Comparison of ENCODE assay signal across 9 cellular contexts in the genomic region with DNA sequence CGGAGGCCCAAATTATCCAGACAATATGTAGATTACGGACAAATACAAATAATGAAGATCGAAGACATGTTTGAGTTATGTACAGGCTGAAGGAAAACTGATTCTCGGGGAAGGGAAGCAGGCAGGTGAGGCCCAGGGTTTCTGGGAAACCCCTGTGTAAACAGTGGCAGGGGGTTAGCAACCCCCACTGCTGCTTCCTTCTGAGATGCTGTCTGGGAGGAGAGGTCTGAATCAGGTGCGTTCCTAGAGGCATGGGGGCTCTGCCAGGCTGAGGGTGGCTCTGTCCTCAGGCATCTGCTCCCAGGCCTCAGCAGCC. TPM values are rescaled to one million over a fixed set of nuclear protein-coding genes. Genes with fewer than 3 reads are reported as not detected.
DNase-seq lines count a peak whose midpoint lies in the region; ATAC-seq and TF ChIP-seq lines count a peak whose summit lies in the region.
"Had no signal": no experiment of that assay in that cellular context is flagged by ENCODE, and none has a peak within 500 bp of the region (broad histone marks: within the 10 kb centered on the region; RNA-seq: fewer than 3 reads in every experiment).

No MANE protein-coding gene starts in this region.

- peaks cover 20% of the 10 kb centered on the region; the same call in 1 of the 2 replicates for H3K4me1 ChIP-seq in HUES6 (ENCODE audit: control insufficient read depth, insufficient read depth, low read length)

- H3K4me1 Mint-ChIP-seq in dendritic cell treated with granulocyte-macrophage colony-stimulating factor and Interleukin-4, amounts not matched to agents 40 ng/mL and 50 ng/mL, for 4 days (ENCODE audit: low read depth) = peaks cover 46% of the 10 kb centered on the region
- peaks cover 11 to 16% of the 10 kb centered on the region in 2 donors for H3K4me1 Mint-ChIP-seq in natural killer cell treated with Interleukin-12 subunit alpha and Interleukin-12 subunit beta and Interleukin-15 and Interleukin-18, amount 100 ng/mL, for 72 hours (ENCODE audit: low read depth in 2 of 2)

- H3K27ac ChIP-seq in HUES6 (ENCODE audit: low read depth, low read length) = peak overlapping the region; percentile 44; the same call in 1 of the 2 replicates

- no peaks in the 10 kb centered on the region for H3K36me3 Mint-ChIP-seq in dendritic cell treated with granulocyte-macrophage colony-stimulating factor and Interleukin-4, amounts not matched to agents 40 ng/mL and 50 ng/mL, for 4 days (ENCODE audit: low read depth)
- no peaks in the 10 kb centered on the region for H3K36me3 Mint-ChIP-seq in natural killer cell treated with Interleukin-12 subunit alpha and Interleukin-12 subunit beta and Interleukin-15 and Interleukin-18, amount 100 ng/mL, for 72 hours

- peak overlapping the region; percentile 67 for H3K4me3 Mint-ChIP-seq in dendritic cell treated with granulocyte-macrophage colony-stimulating factor and Interleukin-4, amounts not matched to agents 40 ng/mL and 50 ng/mL, for 4 days
- peak overlapping the region; percentile 81 for H3K4me3 Mint-ChIP-seq in natural killer cell treated with Interleukin-12 subunit alpha and Interleukin-12 subunit beta and Interleukin-15 and Interleukin-18, amount 100 ng/mL, for 72 hours

- DNase-seq in BJ (ENCODE audit: low read depth) (no peak), LoVo (ENCODE audit: low spot score) (no peak), left colon (no peak)
- DNase-seq in natural killer cell treated with Interleukin-12 subunit alpha and Interleukin-12 subunit beta and Interleukin-15 and Interleukin-18, amount 100 ng/mL, for 72 hours (ENCODE audit: low spot score) = no peak
- no peak for DNase-seq in stimulated activated CD4-positive, alpha-beta T cell treated with anti-CD3 and anti-CD28 coated beads, Interleukin-2, amount 100 ng/mL, for 48 hours

- intact Hi-C loops in dendritic cell treated with granulocyte-macrophage colony-stimulating factor and Interleukin-4, amounts not matched to agents 40 ng/mL and 50 ng/mL, for 4 days (cut with micrococcal nuclease) = loop anchor here (10.0 kb wide), 1 partner anchor 310 kb away; no protein-coding TSS in a partner anchor
- intact Hi-C loops in left colon (cut with DNase I, micrococcal nuclease) = no loop called here

- POLR2A ChIA-PET in BJ (lab: Charles Lee) = interaction anchor here (0.6 kb wide), 1 partner anchor 888 kb away, joined by 5 read pairs; no protein-coding TSS in a partner anchor

- no peak for ATAC-seq in natural killer cell treated with Interleukin-12 subunit alpha and Interleukin-12 subunit beta and Interleukin-15 and Interleukin-18, amount 100 ng/mL, for 72 hours
- ATAC-seq in GM18519 (IDR thresholded peaks at IDR 0.05; ENCODE audit: low FRiP score, unreplicated experiment) = no peak
- no peak for ATAC-seq in left colon

- CTCF ChIA-PET in BJ (lab: Yijun Ruan, JAX) = interaction anchor here (0.5 to 3.6 kb wide), 29 partner anchors 10 to 1246 kb away, joined by 3 to 14 read pairs (median 4); no protein-coding TSS in a partner anchor

- H3K36me3 ChIP-seq in BJ (ENCODE audit: control insufficient read depth, insufficient read depth, low read length) (no peaks in the 10 kb centered on the region), HUES6 (ENCODE audit: control insufficient read depth, insufficient read depth, low read length) (no peaks in the 10 kb centered on the region)

- TF ChIP-seq CTCF in BJ (IDR thresholded peaks at IDR 0.05; ENCODE audit: insufficient read depth, low read depth, low read length) = no peak

- H3K27me3 ChIP-seq in BJ (ENCODE audit: control insufficient read depth, insufficient read depth, low read length) (no peaks in the 10 kb centered on the region; the same call in 1 of the 2 replicates), HUES6 (ENCODE audit: control insufficient read depth, insufficient read depth, low read length) (peaks cover 51% of the 10 kb centered on the region)
- H3K27me3 ChIP-seq: body of pancreas had no signal

- H3K27ac Mint-ChIP-seq in dendritic cell treated with granulocyte-macrophage colony-stimulating factor and Interleukin-4, amounts not matched to agents 40 ng/mL and 50 ng/mL, for 4 days = peak overlapping the region; percentile 30
- H3K27ac Mint-ChIP-seq in natural killer cell treated with Interleukin-12 subunit alpha and Interleukin-12 subunit beta and Interleukin-15 and Interleukin-18, amount 100 ng/mL, for 72 hours = peak overlapping the region in 1 of 2 donors; percentile 53

- peaks cover 72% of the 10 kb centered on the region for H3K27me3 Mint-ChIP-seq in dendritic cell treated with granulocyte-macrophage colony-stimulating factor and Interleukin-4, amounts not matched to agents 40 ng/mL and 50 ng/mL, for 4 days
- peaks cover 14 to 22% of the 10 kb centered on the region in 2 donors for H3K27me3 Mint-ChIP-seq in natural killer cell treated with Interleukin-12 subunit alpha and Interleukin-12 subunit beta and Interleukin-15 and Interleukin-18, amount 100 ng/mL, for 72 hours

- H3K4me3 ChIP-seq in BJ (ENCODE audit: low read depth, low read length) = peak overlapping the region; percentile 25
- peak overlapping the region; percentile 58 for H3K4me3 ChIP-seq in HUES6 (ENCODE audit: low read depth, low read length)

- H3K9ac ChIP-seq in HUES6 (ENCODE audit: low read length) = peak overlapping the region; percentile 56

- no peaks in the 10 kb centered on the region for H3K9me3 ChIP-seq in HUES6 (ENCODE audit: control insufficient read depth, insufficient read depth, low read depth, low read length)
- H3K9me3 ChIP-seq: body of pancreas had no signal

- no peaks in the 10 kb centered on the region for H3K9me3 Mint-ChIP-seq in dendritic cell treated with granulocyte-macrophage colony-stimulating factor and Interleukin-4, amounts not matched to agents 40 ng/mL and 50 ng/mL, for 4 days
- no peaks in the 10 kb centered on the region for H3K9me3 Mint-ChIP-seq in natural killer cell treated with Interleukin-12 subunit alpha and Interleukin-12 subunit beta and Interleukin-15 and Interleukin-18, amount 100 ng/mL, for 72 hours

RNA-seq across cellular contexts. Expression of a gene that starts 7.2 kb away (rescaled TPM):
- polyA plus RNA-seq in BJ (2011; rRNA removed) = 1.5 and 2.9 TPM in 2 replicates
- polyA minus RNA-seq in BJ (2011; rRNA and poly(A)+ RNA removed) = 3.1 and 4.5 TPM in 2 replicates
- total RNA-seq in natural killer cell treated with Interleukin-12 subunit alpha and Interleukin-12 subunit beta and Interleukin-15 and Interleukin-18, amount 100 ng/mL, for 72 hours = 1 to 10 TPM in 1 of 2 donors, under 1 TPM in 1; 0.56 to 5.2 TPM
- total RNA-seq in left colon = 1 to 10 TPM in 1 of 2 donors, under 1 TPM in 1; 0.84 to 3.1 TPM
